9 cellular contexts compared by ENCODE assay signal in genomic region chr12:57693317-57693658, GRCh38. TPM values are rescaled to one million over a fixed set of nuclear protein-coding genes. Genes with fewer than 3 reads are reported as not detected.
A peak's percentile ranks its signal among the peaks of the same experiment; 100 is the strongest.
DNase-seq lines count a peak whose midpoint lies in the region; ATAC-seq and TF ChIP-seq lines count a peak whose summit lies in the region.
"Had no signal": no experiment of that assay in that cellular context is flagged by ENCODE, and none has a peak within 500 bp of the region (broad histone marks: within the 10 kb centered on the region; RNA-seq: fewer than 3 reads in every experiment).

No MANE protein-coding gene starts in this region.

- no peak overlapping the region for H2BK5ac ChIP-seq in trophoblast cell (ENCODE audit: low read depth, low read length, poor library complexity)

- H3K4me2 ChIP-seq in trophoblast cell (ENCODE audit: low read length) = peak overlapping the region; percentile 47

- intact Hi-C loops in CD8-positive, alpha-beta T cell (cut with DNase I, micrococcal nuclease) = loop anchor here (1.0 to 10.0 kb wide), 10 partner anchors 60 to 249 kb away; partner anchors contain the start of genes B4GALNT1 (in 2 of the 2), GLI1 (in 2 of the 2), INHBE (in 2 of the 2) and ATP23 (in 1 of the 2)
- intact Hi-C loops in posterior vena cava (cut with DNase I) = no loop called here

- POLR2A ChIA-PET in CD8-positive, alpha-beta T cell (lab: Charles Lee) = interaction anchor here (1.2 to 2.5 kb wide), 4 partner anchors 48 to 234 kb away, joined by 3 to 8 read pairs (median 4); no protein-coding TSS in a partner anchor

- H3K18ac ChIP-seq in trophoblast cell (ENCODE audit: low read length) = no peak overlapping the region

- H2BK12ac ChIP-seq in trophoblast cell (ENCODE audit: low read length) = no peak overlapping the region

- peaks cover 13% of the 10 kb centered on the region for H3K4me1 Mint-ChIP-seq in CD8-positive, alpha-beta T cell (ENCODE audit: low read depth)
- H3K4me1 Mint-ChIP-seq in endodermal cell = no peaks in the 10 kb centered on the region
- no peaks in the 10 kb centered on the region for H3K4me1 Mint-ChIP-seq in type B pancreatic cell (ENCODE audit: unreplicated experiment)

- H3K23ac ChIP-seq in trophoblast cell (ENCODE audit: low read length) = no peak overlapping the region

- H3K14ac ChIP-seq in trophoblast cell (ENCODE audit: low read length) = no peak overlapping the region

- no peak overlapping the region for H2AK5ac ChIP-seq in trophoblast cell (ENCODE audit: low read length)

- H3K79me1 ChIP-seq in trophoblast cell (ENCODE audit: low read length) = peaks cover 2% of the 10 kb centered on the region

- H3K36me3 ChIP-seq in CD8-positive, alpha-beta T cell (ENCODE audit: insufficient read depth, low read length) = peaks cover 20% of the 10 kb centered on the region
- H3K36me3 ChIP-seq in HUES64 (ENCODE audit: insufficient read depth, low read length) = peaks cover 12% of the 10 kb centered on the region
- H3K36me3 ChIP-seq in endodermal cell (ENCODE audit: control insufficient read depth, insufficient read depth, low read length) = peaks cover 29% of the 10 kb centered on the region
- peaks cover 6 to 14% of the 10 kb centered on the region in 2 experiments for H3K36me3 ChIP-seq in trophoblast cell (ENCODE audit: control insufficient read depth in 1 of 2, insufficient read depth in 2 of 2, low read length in 2 of 2)

- no peak overlapping the region for H4K91ac ChIP-seq in trophoblast cell (ENCODE audit: low read depth, low read length)

- CTCF ChIA-PET in CD8-positive, alpha-beta T cell (lab: Charles Lee) = interaction anchor here (1.0 to 2.9 kb wide), 7 partner anchors 15 to 111 kb away, joined by 3 to 15 read pairs (median 4); no protein-coding TSS in a partner anchor

- H3K4me3 Mint-ChIP-seq in CD8-positive, alpha-beta T cell = no peak overlapping the region
- H3K4me3 Mint-ChIP-seq in endodermal cell (no peak overlapping the region), type B pancreatic cell (no peak overlapping the region)

- no peak overlapping the region for H3K4ac ChIP-seq in trophoblast cell (ENCODE audit: low read depth, low read length)

- 64% methylated on average over 10 of the region's 10 CpGs for WGBS in HUES64
- WGBS in endodermal cell (ENCODE audit: insufficient coverage in 1 of 2, insufficient read length in 1 of 2), 2 experiments = 73 to 96% methylated on average over 4 to 10 of the region's 10 CpGs
- WGBS in trophoblast cell (ENCODE audit: extremely low coverage, insufficient coverage, insufficient read length) = no CpG with 5 or more reads among the region's 10 CpGs

- H3K27me3 ChIP-seq in CD8-positive, alpha-beta T cell (ENCODE audit: insufficient read depth, low read length) = no peaks in the 10 kb centered on the region
- H3K27me3 ChIP-seq in HUES64 (ENCODE audit: insufficient read depth, low read length) = no peaks in the 10 kb centered on the region; the same call in 1 of the 2 replicates
- peaks cover under 1% of the 10 kb centered on the region for H3K27me3 ChIP-seq in endodermal cell (ENCODE audit: control insufficient read depth, insufficient read depth, low read length, poor library complexity, severe bottlenecking)
- no peaks in the 10 kb centered on the region for H3K27me3 ChIP-seq in trophoblast cell (ENCODE audit: insufficient read depth, low read length)

- no peak overlapping the region for H4K12ac ChIP-seq in trophoblast cell (ENCODE audit: low read depth, low read length)

- H3K9ac ChIP-seq in HUES64 (ENCODE audit: low read depth, low read length) (no peak overlapping the region), endodermal cell (ENCODE audit: extremely low read depth, low read length, poor library complexity, severe bottlenecking) (no peak overlapping the region), trophoblast cell (ENCODE audit: low read length) (no peak overlapping the region)

- no peak overlapping the region for H3K27ac Mint-ChIP-seq in CD8-positive, alpha-beta T cell
- H3K27ac Mint-ChIP-seq in endodermal cell (no peak overlapping the region), type B pancreatic cell (no peak overlapping the region)

- TF ChIP-seq CTCF in CD8-positive, alpha-beta T cell (IDR thresholded peaks at IDR 0.05) = no peak
- no peak for TF ChIP-seq CTCF in endodermal cell (conservative IDR thresholded peaks at IDR 0.05)
- TF ChIP-seq CTCF in type B pancreatic cell (conservative IDR thresholded peaks at IDR 0.05) = no peak

- H2BK120ac ChIP-seq in trophoblast cell (ENCODE audit: insufficient read depth, low read length, poor library complexity) = no peak overlapping the region

- peak in 2 of 7 experiments; percentile 8 to 52 for DNase-seq in CD8-positive, alpha-beta T cell
- DNase-seq in endodermal cell (no peak), trophoblast cell (no peak), type B pancreatic cell (ENCODE audit: extremely low spot score, unreplicated experiment) (no peak), DMS153 (lab: John Stamatoyannopoulos, UW) (no peak), NCI-H1417 treated with DMSO at 0.1 percent for 48 hours (lab: John Stamatoyannopoulos, UW) (no peak), posterior vena cava (ENCODE audit: low spot score) (no peak)

- H3K36me3 Mint-ChIP-seq in CD8-positive, alpha-beta T cell = peaks cover 27% of the 10 kb centered on the region
- H3K36me3 Mint-ChIP-seq in endodermal cell (ENCODE audit: low read depth) (peaks cover 23% of the 10 kb centered on the region), type B pancreatic cell (peaks cover 22% of the 10 kb centered on the region)

- H3K27me3 Mint-ChIP-seq in CD8-positive, alpha-beta T cell (ENCODE audit: low read depth) = peaks cover 11% of the 10 kb centered on the region
- H3K27me3 Mint-ChIP-seq in endodermal cell (ENCODE audit: insufficient read depth) = peaks cover 29% of the 10 kb centered on the region
- H3K27me3 Mint-ChIP-seq in type B pancreatic cell = peaks cover 30% of the 10 kb centered on the region

- H3K27ac ChIP-seq in CD8-positive, alpha-beta T cell (ENCODE audit: low read depth, low read length) = no peak overlapping the region
- H3K27ac ChIP-seq in HUES64 (ENCODE audit: low read depth, low read length) (no peak overlapping the region), endodermal cell (ENCODE audit: low read depth, low read length) (no peak overlapping the region), trophoblast cell (ENCODE audit: low read depth, low read length) (no peak overlapping the region)

- no peaks in the 10 kb centered on the region for H3K9me3 ChIP-seq in CD8-positive, alpha-beta T cell (ENCODE audit: low read length)
- H3K9me3 ChIP-seq in HUES64 (ENCODE audit: insufficient read depth, low read depth, low read length) (no peaks in the 10 kb centered on the region), endodermal cell (ENCODE audit: control insufficient read depth, low read length) (peaks cover 6% of the 10 kb centered on the region), trophoblast cell (ENCODE audit: insufficient read depth, low read depth, low read length) (no peaks in the 10 kb centered on the region)

- ATAC-seq in CD8-positive, alpha-beta T cell = no peak

- no peaks in the 10 kb centered on the region for H3K9me3 Mint-ChIP-seq in CD8-positive, alpha-beta T cell
- peaks cover 1% of the 10 kb centered on the region for H3K9me3 Mint-ChIP-seq in endodermal cell
- peaks cover 6% of the 10 kb centered on the region for H3K9me3 Mint-ChIP-seq in type B pancreatic cell

- H3K4me3 ChIP-seq in CD8-positive, alpha-beta T cell (ENCODE audit: low read depth, low read length) = peak overlapping the region; percentile 18
- H3K4me3 ChIP-seq in HUES64 (ENCODE audit: low read length) (peak overlapping the region; percentile 30), endodermal cell (ENCODE audit: low read length) (peak overlapping the region; percentile 91), trophoblast cell (ENCODE audit: low read depth, low read length) (no peak overlapping the region)

- H4K8ac ChIP-seq in trophoblast cell (ENCODE audit: low read depth, low read length) = no peak overlapping the region

- H2AFZ ChIP-seq in trophoblast cell (ENCODE audit: insufficient read depth, low read length, poor library complexity) = peak overlapping the region; percentile 50

- peaks cover 2% of the 10 kb centered on the region for H3K79me2 ChIP-seq in trophoblast cell (ENCODE audit: control insufficient read depth, insufficient read depth, low read length, poor library complexity)

- peaks cover 17% of the 10 kb centered on the region for H3K4me1 ChIP-seq in CD8-positive, alpha-beta T cell (ENCODE audit: insufficient read depth, low read length)
- H3K4me1 ChIP-seq in HUES64 (ENCODE audit: insufficient read depth, low read length) (no peaks in the 10 kb centered on the region; the same call in 1 of the 2 replicates), endodermal cell (ENCODE audit: control insufficient read depth, insufficient read depth, low read length) (no peaks in the 10 kb centered on the region), trophoblast cell (ENCODE audit: control insufficient read depth in 1 of 2, insufficient read depth in 2 of 2, low read length in 2 of 2) (peaks cover 5 to 8% of the 10 kb centered on the region in 2 experiments)

RNA-seq across cellular contexts. Expression of gene OS9, which starts 0.6 kb away (rescaled TPM):
- 100 to 1,000 TPM; 105 to 119 TPM for total RNA-seq in CD8-positive, alpha-beta T cell
- polyA plus RNA-seq in HUES64 (2013, experiment 1 of 2) = 54.6 TPM
- 59.6 TPM for polyA plus RNA-seq in HUES64 (2013, experiment 2 of 2)
- total RNA-seq in endodermal cell (100 to 1,000 TPM; 108 to 142 TPM), type B pancreatic cell (ENCODE audit: low replicate concordance) (222 and 236 TPM in 2 replicates), posterior vena cava (100 to 1,000 TPM; 186 to 279 TPM)
- 114 TPM for polyA plus RNA-seq in endodermal cell (2013, experiment 1 of 2)
- 101 TPM for polyA plus RNA-seq in endodermal cell (2013, experiment 2 of 2)
- 106 and 110 TPM in 2 replicates for polyA plus RNA-seq in trophoblast cell (2013)

RNA-seq across cellular contexts. Expression of gene AGAP2, which starts 45.3 kb away (rescaled TPM):
- 10 to 100 TPM; 22.2 to 23.5 TPM for total RNA-seq in CD8-positive, alpha-beta T cell
- 1.0 TPM for polyA plus RNA-seq in HUES64 (2013, experiment 1 of 2)
- 2.8 TPM for polyA plus RNA-seq in HUES64 (2013, experiment 2 of 2)
- total RNA-seq in endodermal cell (under 1 TPM in 1 of 2 donors, not detected in 1; 0.44 TPM), type B pancreatic cell (ENCODE audit: low replicate concordance) (0.33 and 4.1 TPM in 2 replicates), posterior vena cava (1 to 10 TPM; 1.8 to 2.2 TPM)
- 4.9 TPM for polyA plus RNA-seq in endodermal cell (2013, experiment 1 of 2)
- polyA plus RNA-seq in endodermal cell (2013, experiment 2 of 2) = 3.9 TPM
- polyA plus RNA-seq in trophoblast cell (2013) = 0.01 TPM in 1 of 2 replicates, not detected in the other
- total RNA-seq: kidney epithelial cell had no signal

RNA-seq across cellular contexts. Expression of gene TSPAN31, which starts 51.6 kb away (rescaled TPM):
- total RNA-seq in CD8-positive, alpha-beta T cell = 1 to 10 TPM; 7.3 to 8.0 TPM
- 9.3 TPM for polyA plus RNA-seq in HUES64 (2013, experiment 1 of 2)
- polyA plus RNA-seq in HUES64 (2013, experiment 2 of 2) = 15.3 TPM
- total RNA-seq in endodermal cell (10 to 100 TPM; 21.7 to 27.8 TPM), type B pancreatic cell (ENCODE audit: low replicate concordance) (34.8 and 40.8 TPM in 2 replicates), posterior vena cava (10 to 100 TPM; 20.1 to 26.3 TPM)
- 36.0 TPM for polyA plus RNA-seq in endodermal cell (2013, experiment 1 of 2)
- polyA plus RNA-seq in endodermal cell (2013, experiment 2 of 2) = 29.0 TPM
- 8.1 and 8.8 TPM in 2 replicates for polyA plus RNA-seq in trophoblast cell (2013)

RNA-seq across cellular contexts. Expression of gene CDK4, which starts 58.8 kb away (rescaled TPM):
- 10 to 100 TPM in 1 of 2 experiments, 1 to 10 TPM in 1; 8.5 to 10.0 TPM for total RNA-seq in CD8-positive, alpha-beta T cell
- polyA plus RNA-seq in HUES64 (2013, experiment 1 of 2) = 171 TPM
- 146 TPM for polyA plus RNA-seq in HUES64 (2013, experiment 2 of 2)
- 100 to 1,000 TPM; 144 to 186 TPM for total RNA-seq in endodermal cell
- 157 TPM for polyA plus RNA-seq in endodermal cell (2013, experiment 1 of 2)
- polyA plus RNA-seq in endodermal cell (2013, experiment 2 of 2) = 137 TPM
- polyA plus RNA-seq in trophoblast cell (2013) = 66.1 and 68.0 TPM in 2 replicates
- 124 and 193 TPM in 2 replicates for total RNA-seq in type B pancreatic cell (ENCODE audit: low replicate concordance)
- total RNA-seq in posterior vena cava = 10 to 100 TPM; 65.3 to 66.0 TPM

Comparison
In these comparisons a context has a peak if more than half of its experiments do, and no peak if none do; other contexts are left out.
1. intact Hi-C loops: an anchor here in CD8-positive, alpha-beta T cell (1.0 to 10.0 kb wide); none called in posterior vena cava.